ENCODE assay signal across 8 cellular contexts in genomic region chr6:154156135-154156948, GRCh38.
DNase-seq lines count a peak whose midpoint lies in the region; ATAC-seq and TF ChIP-seq lines count a peak whose summit lies in the region.

No MANE protein-coding gene starts in this region.

- H3K23ac ChIP-seq in trophoblast cell (ENCODE audit: low read length), result no peak overlapping the region

- H3K4me3 ChIP-seq in trophoblast cell (ENCODE audit: low read depth, low read length) (no peak overlapping the region), sigmoid colon (no peak overlapping the region)

- no peak for TF ChIP-seq EP300 in sigmoid colon (IDR thresholded peaks at IDR 0.05)

- peak in 2 of 4 experiments; percentile 6 to 14 for TF ChIP-seq CTCF in sigmoid colon (IDR thresholded peaks at IDR 0.05)

- H3K36me3 ChIP-seq in trophoblast cell (ENCODE audit: control insufficient read depth in 1 of 2, insufficient read depth in 2 of 2, low read length in 2 of 2), result no peaks in the 10 kb centered on the region
- no peaks in the 10 kb centered on the region for H3K36me3 ChIP-seq in sigmoid colon

- no peak overlapping the region for H2BK12ac ChIP-seq in trophoblast cell (ENCODE audit: low read length)

- no peak overlapping the region for H3K27ac ChIP-seq in trophoblast cell (ENCODE audit: low read depth, low read length)
- no peak overlapping the region for H3K27ac ChIP-seq in sigmoid colon

- H3K27me3 ChIP-seq in trophoblast cell (ENCODE audit: insufficient read depth, low read length) (no peaks in the 10 kb centered on the region), sigmoid colon (no peaks in the 10 kb centered on the region)

- H2BK5ac ChIP-seq in trophoblast cell (ENCODE audit: low read depth, low read length, poor library complexity), result no peak overlapping the region

- no peak overlapping the region for H2AFZ ChIP-seq in trophoblast cell (ENCODE audit: insufficient read depth, low read length, poor library complexity)

- no peak overlapping the region for H3K18ac ChIP-seq in trophoblast cell (ENCODE audit: low read length)

- H4K8ac ChIP-seq in trophoblast cell (ENCODE audit: low read depth, low read length), result no peak overlapping the region

- intact Hi-C loops in sigmoid colon (cut with DNase I), result loop anchor here (5.0 to 10.0 kb wide), 3 partner anchors 218 to 351 kb away; no protein-coding TSS in a partner anchor

- WGBS in trophoblast cell (ENCODE audit: extremely low coverage, insufficient coverage, insufficient read length), result no CpG with 5 or more reads among the region's 12 CpGs
- WGBS in sigmoid colon, 2 donors, result 46 to 47% methylated on average over 12 of the region's 12 CpGs

- H3K14ac ChIP-seq in trophoblast cell (ENCODE audit: low read length), result no peak overlapping the region

- H3K4me1 ChIP-seq in trophoblast cell (ENCODE audit: control insufficient read depth in 1 of 2, insufficient read depth in 2 of 2, low read length in 2 of 2) (no peaks in the 10 kb centered on the region), sigmoid colon (peaks cover 0 to 14% (median 9%) of the 10 kb centered on the region in 4 donors)

- H3K9me3 ChIP-seq in trophoblast cell (ENCODE audit: insufficient read depth, low read depth, low read length) (no peaks in the 10 kb centered on the region), sigmoid colon (no peaks in the 10 kb centered on the region)

- H3K79me1 ChIP-seq in trophoblast cell (ENCODE audit: low read length), result no peaks in the 10 kb centered on the region

- H3K79me2 ChIP-seq in trophoblast cell (ENCODE audit: control insufficient read depth, insufficient read depth, low read length, poor library complexity), result no peaks in the 10 kb centered on the region

- no peak overlapping the region for H4K91ac ChIP-seq in trophoblast cell (ENCODE audit: low read depth, low read length)

- no peak overlapping the region for H2AK5ac ChIP-seq in trophoblast cell (ENCODE audit: low read length)

- peak; percentile 72 for ATAC-seq in GM19397 (IDR thresholded peaks at IDR 0.05; ENCODE audit: unreplicated experiment)
- ATAC-seq in HG03457 (IDR thresholded peaks at IDR 0.05; ENCODE audit: unreplicated experiment), result peak; percentile 62

- no peak overlapping the region for H3K4ac ChIP-seq in trophoblast cell (ENCODE audit: low read depth, low read length)

- DNase-seq in COR-L47 (lab: John Stamatoyannopoulos, UW) (peak; percentile 47), NOMO-1 (lab: John Stamatoyannopoulos, UW; ENCODE audit: unreplicated experiment in 2 of 2) (peak; percentile 64 to 71), fibroblast of gingiva (ENCODE audit: low read depth) (peak; percentile 10), trophoblast cell (peak; percentile 21 to 61), sigmoid colon (no peak)
- peak; percentile 69 for DNase-seq in activated CD8-positive, alpha-beta memory T cell treated with anti-CD3 and anti-CD28 coated beads, Interleukin-2, amount 50 U/mL, for 48 hours

- no peak for TF ChIP-seq POLR2A in sigmoid colon (IDR thresholded peaks at IDR 0.05)

- H3K4me2 ChIP-seq in trophoblast cell (ENCODE audit: low read length), result no peak overlapping the region

- H3K9ac ChIP-seq in trophoblast cell (ENCODE audit: low read length), result no peak overlapping the region

- no peak overlapping the region for H4K12ac ChIP-seq in trophoblast cell (ENCODE audit: low read depth, low read length)

- no peak overlapping the region for H2BK120ac ChIP-seq in trophoblast cell (ENCODE audit: insufficient read depth, low read length, poor library complexity)
